In genomic region chr2:42127425-42128424, GRCh38 we compare ENCODE assay signal across 1 cellular context.
A peak's percentile ranks its signal among the peaks of the same experiment; 100 is the strongest.
TF ChIP-seq lines count a peak whose summit lies in the region.

No MANE protein-coding gene starts in this region.

TF ChIP-seq in HepG2, 621 proteins besides CTCF, POLR2A, EP300 and RAD21 (continued from another document and continues in another):
- TF ChIP-seq NPAS2 (CRISPR knock-in tag; IDR thresholded peaks at IDR 0.05; ENCODE audit: borderline replicate concordance) (no peak), SNAI1 (CRISPR knock-in tag; IDR thresholded peaks at IDR 0.05; ENCODE audit: borderline replicate concordance) (no peak), SNAPC2 (CRISPR knock-in tag; IDR thresholded peaks at IDR 0.05) (no peak; the same call in 1 of the 2 replicates), GATAD2A (CRISPR knock-in tag; IDR thresholded peaks at IDR 0.05) (peak; percentile 94), GTF2F1 (IDR thresholded peaks at IDR 0.05; ENCODE audit: low read length) (no peak), ZNF670 (CRISPR knock-in tag; IDR thresholded peaks at IDR 0.05; ENCODE audit: borderline replicate concordance) (no peak), SRY (CRISPR knock-in tag; IDR thresholded peaks at IDR 0.05) (no peak), HOXA7 (CRISPR knock-in tag; IDR thresholded peaks at IDR 0.05) (no peak), BRD4 (CRISPR knock-in tag; IDR thresholded peaks at IDR 0.05) (no peak; the same call in 1 of the 2 replicates), ZNF121 (CRISPR knock-in tag; IDR thresholded peaks at IDR 0.05) (peak; percentile 57), KLF15 (CRISPR knock-in tag; IDR thresholded peaks at IDR 0.05; ENCODE audit: borderline replicate concordance) (no peak), CHD2 (IDR thresholded peaks at IDR 0.05; ENCODE audit: low read depth, low read length) (no peak), REL (CRISPR knock-in tag; conservative IDR thresholded peaks at IDR 0.05) (no peak), BATF2 (CRISPR knock-in tag; IDR thresholded peaks at IDR 0.05) (no peak), HNF4A (CRISPR knock-in tag; IDR thresholded peaks at IDR 0.05) (peak; percentile 95), ZNF749 (CRISPR knock-in tag; IDR thresholded peaks at IDR 0.05; ENCODE audit: borderline replicate concordance) (0 out of 2 replicates have a peak, but pooled peaks have one; percentile 56), ZNF281 (CRISPR knock-in tag; IDR thresholded peaks at IDR 0.05; ENCODE audit: borderline replicate concordance) (peak; percentile 9; the same call in 1 of the 2 replicates), KMT2A (CRISPR knock-in tag; IDR thresholded peaks at IDR 0.05) (peak; percentile 56; the same call in 1 of the 2 replicates), FOXP1 (IDR thresholded peaks at IDR 0.05) (no peak), FOXP1 (CRISPR knock-in tag; IDR thresholded peaks at IDR 0.05) (peak; percentile 85), ZNF343 (CRISPR knock-in tag; IDR thresholded peaks at IDR 0.05) (no peak), ATF7-NPFF (CRISPR knock-in tag; IDR thresholded peaks at IDR 0.05; ENCODE audit: low read depth) (0 out of 2 replicates have a peak, but pooled peaks have one; percentile 63), ZMYM3 (CRISPR knock-in tag; IDR thresholded peaks at IDR 0.05) (peak; percentile 35; the same call in 1 of the 2 replicates), ATAD3A (CRISPR knock-in tag; IDR thresholded peaks at IDR 0.05) (no peak), PRDM10 (CRISPR knock-in tag; IDR thresholded peaks at IDR 0.05; ENCODE audit: low read depth) (peak; percentile 78), ZNF331 (CRISPR knock-in tag; IDR thresholded peaks at IDR 0.05) (peak; percentile 79), FOXA1 (IDR thresholded peaks at IDR 0.05) (no peak), FOXA1 (CRISPR knock-in tag; IDR thresholded peaks at IDR 0.05) (peak; percentile 90), SIX1 (CRISPR knock-in tag; IDR thresholded peaks at IDR 0.05; ENCODE audit: borderline replicate concordance) (peak; percentile 77), ZNF484 (CRISPR knock-in tag; IDR thresholded peaks at IDR 0.05; ENCODE audit: borderline replicate concordance, low read depth) (no peak), CBX5 (CRISPR knock-in tag; IDR thresholded peaks at IDR 0.05; ENCODE audit: borderline replicate concordance) (peak; percentile 40; the same call in 1 of the 2 replicates), PHB2 (IDR thresholded peaks at IDR 0.05; ENCODE audit: partially characterized antibody) (no peak), ZNF430 (CRISPR knock-in tag; IDR thresholded peaks at IDR 0.05) (no peak; the same call in 1 of the 2 replicates), ZBTB44 (CRISPR knock-in tag; IDR thresholded peaks at IDR 0.05) (no peak), DBP (CRISPR knock-in tag; IDR thresholded peaks at IDR 0.05; ENCODE audit: not compliant biosample characterization) (no peak), ZNF782 (CRISPR knock-in tag; IDR thresholded peaks at IDR 0.05; ENCODE audit: borderline replicate concordance) (no peak), HOXA9 (CRISPR knock-in tag; IDR thresholded peaks at IDR 0.05; ENCODE audit: borderline replicate concordance) (no peak), ZNF703 (CRISPR knock-in tag; IDR thresholded peaks at IDR 0.05; ENCODE audit: borderline replicate concordance) (no peak), POLR2AphosphoS5 (IDR thresholded peaks at IDR 0.05; ENCODE audit: low read depth, low read length) (peak; percentile 43), ZNF432 (CRISPR knock-in tag; IDR thresholded peaks at IDR 0.05; ENCODE audit: borderline replicate concordance) (no peak), SP140L (CRISPR knock-in tag; IDR thresholded peaks at IDR 0.05; ENCODE audit: borderline replicate concordance) (no peak), ZNF878 (CRISPR knock-in tag; IDR thresholded peaks at IDR 0.05) (peak; percentile 56; the same call in 1 of the 2 replicates), ZSCAN9 (CRISPR knock-in tag; IDR thresholded peaks at IDR 0.05; ENCODE audit: borderline replicate concordance) (no peak), ZNF589 (CRISPR knock-in tag; conservative IDR thresholded peaks at IDR 0.05) (no peak), NAIF1 (CRISPR knock-in tag; IDR thresholded peaks at IDR 0.05; ENCODE audit: borderline replicate concordance) (peak; percentile 67; the same call in 1 of the 2 replicates), ZNF512B (CRISPR knock-in tag; IDR thresholded peaks at IDR 0.05; ENCODE audit: borderline replicate concordance) (no peak), U2AF2 (IDR thresholded peaks at IDR 0.05; ENCODE audit: low read depth, low read length) (no peak), U2AF1 (optimal IDR thresholded peaks at IDR 0.05; ENCODE audit: low read depth, low read length) (no peak), PRDM15 (CRISPR knock-in tag; IDR thresholded peaks at IDR 0.05) (no peak), RARA (CRISPR knock-in tag; IDR thresholded peaks at IDR 0.05) (peak; percentile 77)
